ENCODE assay signal across 23 cellular contexts in genomic region chr1:179168526-179168925, GRCh38.
"Had no signal": no experiment of that assay in that cellular context is flagged by ENCODE, and none has a peak within 500 bp of the region (broad histone marks: within the 10 kb centered on the region; RNA-seq: fewer than 3 reads in every experiment).

No MANE protein-coding gene starts in this region.

- DNase-seq: activated B cell treated with CpG ODN at 0.5 μM for 24 hours; activated CD4-positive, alpha-beta memory T cell treated with anti-CD3 and anti-CD28 coated beads for 36 hours; activated CD4-positive, alpha-beta T cell treated with anti-CD3 and anti-CD28 coated beads for 1 hour; activated CD4-positive, alpha-beta T cell treated with anti-CD3 and anti-CD28 coated beads, Interleukin-2, amount 10 ng/mL, durations not matched to agents 7 days and 5 days; activated CD8-positive, alpha-beta memory T cell treated with anti-CD3 and anti-CD28 coated beads for 24 hours; activated effector memory CD4-positive, alpha-beta T cell treated with anti-CD3 and anti-CD28 coated beads, Interleukin-2, amount 50 U/mL, for 16 hours; activated naive CD4-positive, alpha-beta T cell treated with anti-CD3 and anti-CD28 coated beads for 36 hours; activated T-cell treated with anti-CD3 and anti-CD28 coated beads, Interleukin-2, amount 50 U/mL, for 4 hours; amygdala; brain microvascular endothelial cell; Kasumi-1; NCI-H1092; NCI-H1417; NCI-H2029 treated with DMSO at 0.1 percent for 48 hours; NCI-H345; NCI-H510A; NCI-H69; NK-92 treated with Interleukin-12 subunit alpha and Interleukin-12 subunit beta, amount 100 ng/mL, for 24 hours; SHP77 treated with DMSO at 0.1 percent for 48 hours; T-helper 17 cell; T-helper 9 cell had no signal

- H3K27me3 ChIP-seq: brain microvascular endothelial cell, cardiac muscle cell had no signal

- H3K4me3 ChIP-seq: cardiac muscle cell, K562 had no signal

- H3K36me3 ChIP-seq: brain microvascular endothelial cell, cardiac muscle cell had no signal

- H3K27ac ChIP-seq: brain microvascular endothelial cell, cardiac muscle cell had no signal

- ATAC-seq: activated T-cell treated with anti-CD3 and anti-CD28 coated beads, Interleukin-2, amount 50 U/mL, for 4 hours; K562; T-helper 17 cell had no signal
